ENCODE assay signal across 8 cellular contexts in genomic region chr1:110433803-110434202, GRCh38. TPM values are rescaled to one million over a fixed set of nuclear protein-coding genes. Genes with fewer than 3 reads are reported as not detected.
DNase-seq lines count a peak whose midpoint lies in the region; ATAC-seq, FAIRE-seq and TF ChIP-seq lines count a peak whose summit lies in the region.

No MANE protein-coding gene starts in this region.

- no peak overlapping the region for H3K27ac Mint-ChIP-seq in Calu3 (ENCODE audit: unreplicated experiment)
- no peak overlapping the region for H3K27ac Mint-ChIP-seq in astrocyte (ENCODE audit: unreplicated experiment)
- no peak overlapping the region for H3K27ac Mint-ChIP-seq in CD4-positive, alpha-beta memory T cell

- H3K27me3 Mint-ChIP-seq in Calu3 (ENCODE audit: unreplicated experiment) = peaks cover 31% of the 10 kb centered on the region
- H3K27me3 Mint-ChIP-seq in astrocyte (ENCODE audit: low read depth, unreplicated experiment) = peaks cover 29% of the 10 kb centered on the region
- peaks cover 8 to 22% of the 10 kb centered on the region in 2 donors for H3K27me3 Mint-ChIP-seq in CD4-positive, alpha-beta memory T cell

- peaks cover 6% of the 10 kb centered on the region for H3K27me3 ChIP-seq in astrocyte (ENCODE audit: insufficient read depth, low read length)
- no peaks in the 10 kb centered on the region for H3K27me3 ChIP-seq in left lung
- no peaks in the 10 kb centered on the region for H3K27me3 ChIP-seq in CD4-positive, alpha-beta memory T cell (ENCODE audit: insufficient read depth, low read length)

- H3K36me3 ChIP-seq in astrocyte (ENCODE audit: insufficient read depth, low read length) = no peaks in the 10 kb centered on the region
- no peaks in the 10 kb centered on the region for H3K36me3 ChIP-seq in left lung
- H3K36me3 ChIP-seq in kidney (ENCODE audit: control insufficient read depth in 1 of 2, insufficient read depth in 2 of 2, low read length in 2 of 2) = no peaks in the 10 kb centered on the region
- no peaks in the 10 kb centered on the region for H3K36me3 ChIP-seq in CD4-positive, alpha-beta memory T cell (ENCODE audit: insufficient read depth, low read length)

- no peaks in the 10 kb centered on the region for H4K20me1 ChIP-seq in astrocyte (ENCODE audit: insufficient read depth, low read length)

- H3K9ac ChIP-seq in astrocyte (ENCODE audit: low read length) (no peak overlapping the region), kidney (ENCODE audit: low read length in 2 of 2) (no peak overlapping the region)

- H3K36me3 Mint-ChIP-seq in Calu3 (ENCODE audit: insufficient read depth, unreplicated experiment) (no peaks in the 10 kb centered on the region), astrocyte (ENCODE audit: low read depth, unreplicated experiment) (no peaks in the 10 kb centered on the region)
- H3K36me3 Mint-ChIP-seq in CD4-positive, alpha-beta memory T cell = no peaks in the 10 kb centered on the region

- no peaks in the 10 kb centered on the region for H3K4me1 Mint-ChIP-seq in Calu3 (ENCODE audit: low read depth, unreplicated experiment)
- H3K4me1 Mint-ChIP-seq in astrocyte (ENCODE audit: low read depth, unreplicated experiment) = peaks cover 7% of the 10 kb centered on the region
- H3K4me1 Mint-ChIP-seq in CD4-positive, alpha-beta memory T cell = peaks cover 0 to 1% (median 0%) of the 10 kb centered on the region in 4 donors

- H3K4me1 ChIP-seq in astrocyte (ENCODE audit: insufficient read depth, low read length) (no peaks in the 10 kb centered on the region), left lung (peaks cover 10% of the 10 kb centered on the region in 2 donors), kidney (ENCODE audit: control insufficient read depth in 1 of 2, insufficient read depth in 1 of 2, low read depth in 1 of 2, low read length in 2 of 2) (no peaks in the 10 kb centered on the region)
- no peaks in the 10 kb centered on the region for H3K4me1 ChIP-seq in CD4-positive, alpha-beta memory T cell (ENCODE audit: insufficient read depth, low read length)

- BruUV-seq in Calu3 (replicated peaks; lab: Mats Ljungman, UMichigan) = no TSS peak

- CTCF ChIA-PET in Calu3 (lab: Charles Lee) = interaction anchor here (0.8 to 1.7 kb wide), 5 partner anchors 21 to 226 kb away, joined by 4 to 7 read pairs (median 5); no protein-coding TSS in a partner anchor
- CTCF ChIA-PET in CD4-positive, alpha-beta memory T cell (lab: Charles Lee; ENCODE audit: partially characterized antibody) = interaction anchor here (1.2 kb wide), 1 partner anchor 26 kb away, joined by 4 read pairs; no protein-coding TSS in a partner anchor

- intact Hi-C loops in Calu3 (cut with micrococcal nuclease; ENCODE audit: unreplicated experiment) = no loop called here
- intact Hi-C loops in left lung (cut with DNase I) = no loop called here
- intact Hi-C loops in kidney (cut with DNase I) = no loop called here
- intact Hi-C loops in CD4-positive, alpha-beta memory T cell (cut with micrococcal nuclease) = no loop called here

- H3K9me3 ChIP-seq in astrocyte (ENCODE audit: insufficient read depth, low read depth, low read length) = no peaks in the 10 kb centered on the region
- H3K9me3 ChIP-seq in left lung = no peaks in the 10 kb centered on the region
- no peaks in the 10 kb centered on the region for H3K9me3 ChIP-seq in kidney (ENCODE audit: control insufficient read depth in 1 of 2, low read length in 2 of 2)
- no peaks in the 10 kb centered on the region for H3K9me3 ChIP-seq in CD4-positive, alpha-beta memory T cell (ENCODE audit: control insufficient read depth in 1 of 2, low read length in 2 of 2)

- TF ChIP-seq CTCF in Calu3 (IDR thresholded peaks at IDR 0.05; ENCODE audit: unreplicated experiment) (no peak), astrocyte (IDR thresholded peaks at IDR 0.05; ENCODE audit: insufficient read depth, low read depth, low read length) (no peak), left lung (IDR thresholded peaks at IDR 0.05) (no peak), kidney (IDR thresholded peaks at IDR 0.05; ENCODE audit: borderline replicate concordance, extremely low read depth, insufficient read depth) (no peak)

- peak; percentile 99 for ATAC-seq in left lung
- ATAC-seq in HG03354 (IDR thresholded peaks at IDR 0.05; ENCODE audit: poor library complexity, severe bottlenecking, unreplicated experiment) = no peak

- H3K4me3 ChIP-seq in astrocyte (ENCODE audit: insufficient read depth, low read depth, low read length) (no peak overlapping the region), left lung (no peak overlapping the region), kidney (ENCODE audit: low read length in 2 of 2) (no peak overlapping the region)
- no peak overlapping the region for H3K4me3 ChIP-seq in CD4-positive, alpha-beta memory T cell (ENCODE audit: low read length in 2 of 2)

- no peak overlapping the region for H3K27ac ChIP-seq in astrocyte (ENCODE audit: low read depth, low read length)
- H3K27ac ChIP-seq in left lung = peak overlapping the region in 1 of 2 donors; percentile 53
- no peak overlapping the region for H3K27ac ChIP-seq in kidney (ENCODE audit: low read depth in 2 of 2, low read length in 2 of 2)
- H3K27ac ChIP-seq in CD4-positive, alpha-beta memory T cell (ENCODE audit: low read depth, low read length) = no peak overlapping the region

- no peaks in the 10 kb centered on the region for H3K79me2 ChIP-seq in astrocyte (ENCODE audit: insufficient read depth, low read length)

- H3K9me3 Mint-ChIP-seq in Calu3 (ENCODE audit: low read depth, unreplicated experiment) (no peaks in the 10 kb centered on the region), astrocyte (ENCODE audit: unreplicated experiment) (no peaks in the 10 kb centered on the region)
- H3K9me3 Mint-ChIP-seq in CD4-positive, alpha-beta memory T cell = no peaks in the 10 kb centered on the region

- H3K4me3 Mint-ChIP-seq in Calu3 (ENCODE audit: low read depth, unreplicated experiment) = no peak overlapping the region
- H3K4me3 Mint-ChIP-seq in astrocyte (ENCODE audit: unreplicated experiment) = no peak overlapping the region
- H3K4me3 Mint-ChIP-seq in CD4-positive, alpha-beta memory T cell = no peak overlapping the region

- FAIRE-seq in astrocyte (lab: Jason Lieb, UNC) (no peak), kidney (lab: Jason Lieb, UNC) (no peak)

- peak; percentile 69 for DNase-seq in Calu3
- peak; percentile 53 to 70 for DNase-seq in Kasumi-1 (lab: John Stamatoyannopoulos, UW)
- DNase-seq in astrocyte (ENCODE audit: low read depth) = peak; percentile 12
- DNase-seq in left lung = peak; percentile 85 to 88
- DNase-seq in AG08395 (ENCODE audit: low spot score) = no peak
- DNase-seq in kidney = no peak
- DNase-seq in CD4-positive, alpha-beta memory T cell = no peak

- POLR2A ChIA-PET in CD4-positive, alpha-beta memory T cell (lab: Charles Lee; ENCODE audit: partially characterized antibody) = no interaction called here

- H3K4me2 ChIP-seq in astrocyte (ENCODE audit: low read length) = no peak overlapping the region

- H2AFZ ChIP-seq in astrocyte (ENCODE audit: low read depth, low read length) = no peak overlapping the region

RNA-seq across cellular contexts. Expression of gene PROK1, which starts 17.1 kb away (rescaled TPM):
- total RNA-seq in Calu3 (2022) = not detected in 2 replicates
- not detected in 2 replicates for total RNA-seq in astrocyte
- total RNA-seq in left lung = not detected
- not detected for total RNA-seq in kidney
- not detected for polyA plus RNA-seq in kidney (ENCODE audit: insufficient read depth, low read depth, low replicate concordance)
- not detected for total RNA-seq in CD4-positive, alpha-beta memory T cell
- polyA plus RNA-seq in CD4-positive, alpha-beta memory T cell = not detected

RNA-seq across cellular contexts. Expression of gene LAMTOR5, which starts 26.3 kb away (rescaled TPM):
- total RNA-seq in Calu3 (2022) (85.6 and 87.4 TPM in 2 replicates), astrocyte (113 and 126 TPM in 2 replicates), left lung (100 to 1,000 TPM; 134 to 145 TPM), kidney (183 TPM)
- 600 TPM for polyA plus RNA-seq in kidney (ENCODE audit: insufficient read depth, low read depth, low replicate concordance)
- 10 to 100 TPM; 64.5 to 69.6 TPM for total RNA-seq in CD4-positive, alpha-beta memory T cell
- polyA plus RNA-seq in CD4-positive, alpha-beta memory T cell = 100 to 1,000 TPM; 264 to 325 TPM

RNA-seq across cellular contexts. Expression of gene SLC16A4, which starts 43.0 kb away (rescaled TPM):
- 0.83 and 1.2 TPM in 2 replicates for total RNA-seq in Calu3 (2022)
- total RNA-seq in astrocyte = 14.1 and 14.8 TPM in 2 replicates
- 10 to 100 TPM; 12.0 to 40.5 TPM for total RNA-seq in left lung
- 53.1 TPM for total RNA-seq in kidney
- 51.8 TPM for polyA plus RNA-seq in kidney (ENCODE audit: insufficient read depth, low read depth, low replicate concordance)
- total RNA-seq in CD4-positive, alpha-beta memory T cell = under 1 TPM; 0.39 to 0.90 TPM
- under 1 TPM; 0.29 to 0.73 TPM for polyA plus RNA-seq in CD4-positive, alpha-beta memory T cell

Comparison
In these comparisons a context has a peak if more than half of its experiments do, and no peak if none do; other contexts are left out.
1. DNase-seq: peak in Calu3 (single experiment), Kasumi-1 (2 of 2), astrocyte (single experiment) and left lung (2 of 2); none in AG08395 (single experiment), kidney (single experiment) and CD4-positive, alpha-beta memory T cell (0 of 5).